16 cellular contexts compared by ENCODE assay signal in genomic region chr18:23129355-23130002, GRCh38. TPM values are rescaled to one million over a fixed set of nuclear protein-coding genes. Genes with fewer than 3 reads are reported as not detected.
DNase-seq lines count a peak whose midpoint lies in the region; ATAC-seq and TF ChIP-seq lines count a peak whose summit lies in the region.
"Had no signal": no experiment of that assay in that cellular context is flagged by ENCODE, and none has a peak within 500 bp of the region (broad histone marks: within the 10 kb centered on the region; RNA-seq: fewer than 3 reads in every experiment).

No MANE protein-coding gene starts in this region.

- peaks cover 25% of the 10 kb centered on the region for H3K27me3 Mint-ChIP-seq in dendritic cell treated with granulocyte-macrophage colony-stimulating factor and Interleukin-4, amounts not matched to agents 40 ng/mL and 50 ng/mL, for 4 days

- H3K4me2 ChIP-seq in mesenchymal stem cell (ENCODE audit: low read length, poor library complexity, severe bottlenecking) (no peak overlapping the region), hepatocyte (no peak overlapping the region)

- intact Hi-C loops in right cardiac atrium (cut with DNase I) = loop anchor here in 2 of 4 donors (5.0 to 10.0 kb wide), 5 partner anchors 75 to 283 kb away; no protein-coding TSS in a partner anchor
- intact Hi-C loops in dendritic cell treated with granulocyte-macrophage colony-stimulating factor and Interleukin-4, amounts not matched to agents 40 ng/mL and 50 ng/mL, for 4 days (cut with micrococcal nuclease) = loop anchor here (5.0 to 10.0 kb wide), 3 partner anchors 113 to 283 kb away; no protein-coding TSS in a partner anchor

- no peaks in the 10 kb centered on the region for H3K79me1 ChIP-seq in mesenchymal stem cell (replicated peaks; ENCODE audit: low read length, poor library complexity, severe bottlenecking)

- 70% methylated on average over 8 of the region's 8 CpGs for WGBS in right cardiac atrium
- 92% methylated on average over 5 of the region's 8 CpGs for WGBS in mesenchymal stem cell
- WGBS in hepatocyte (ENCODE audit: low lambda C conversion rate, missing lambda C conversion rate) = 79% methylated on average over 7 of the region's 8 CpGs

- H3K27me3 ChIP-seq in right cardiac atrium (ENCODE audit: control insufficient read depth, insufficient read depth) (no peaks in the 10 kb centered on the region), right atrium auricular region (no peaks in the 10 kb centered on the region), mesenchymal stem cell (ENCODE audit: control insufficient read depth in 1 of 2, insufficient read depth in 1 of 2, low read length in 2 of 2) (no peaks in the 10 kb centered on the region), subcutaneous abdominal adipose tissue (ENCODE audit: control insufficient read depth in 5 of 5, insufficient read depth in 4 of 5, low read length in 5 of 5) (no peaks in the 10 kb centered on the region), SJCRH30 (no peaks in the 10 kb centered on the region), hepatocyte (no peaks in the 10 kb centered on the region)

- H3K4me3 Mint-ChIP-seq in dendritic cell treated with granulocyte-macrophage colony-stimulating factor and Interleukin-4, amounts not matched to agents 40 ng/mL and 50 ng/mL, for 4 days = no peak overlapping the region
- H3K4me3 Mint-ChIP-seq: B cell; CD4-positive, alpha-beta T cell had no signal

- H3K4me1 ChIP-seq in right cardiac atrium (ENCODE audit: control insufficient read depth, insufficient read depth, low read length) (peaks cover 2% of the 10 kb centered on the region), right atrium auricular region (peaks cover 0 to 3% of the 10 kb centered on the region in 2 donors), mesenchymal stem cell (ENCODE audit: control insufficient read depth, insufficient read depth, low read depth, low read length) (peaks cover 6% of the 10 kb centered on the region), subcutaneous abdominal adipose tissue (ENCODE audit: control insufficient read depth in 5 of 5, insufficient read depth in 5 of 5, low read length in 5 of 5) (peaks cover 1 to 35% (median 30%) of the 10 kb centered on the region in 5 donors), SJCRH30 (peaks cover 8% of the 10 kb centered on the region), hepatocyte (ENCODE audit: insufficient read depth) (peaks cover 18% of the 10 kb centered on the region)

- H3K27ac Mint-ChIP-seq in dendritic cell treated with granulocyte-macrophage colony-stimulating factor and Interleukin-4, amounts not matched to agents 40 ng/mL and 50 ng/mL, for 4 days = peak overlapping the region; percentile 69
- H3K27ac Mint-ChIP-seq: B cell; CD4-positive, alpha-beta T cell had no signal

- H3K4me1 Mint-ChIP-seq in dendritic cell treated with granulocyte-macrophage colony-stimulating factor and Interleukin-4, amounts not matched to agents 40 ng/mL and 50 ng/mL, for 4 days (ENCODE audit: low read depth) = peaks cover 38% of the 10 kb centered on the region

- peak overlapping the region in 1 of 2 experiments; percentile 49 for H2BK12ac ChIP-seq in mesenchymal stem cell (ENCODE audit: low read length in 2 of 2)

- H3K23ac ChIP-seq in mesenchymal stem cell (ENCODE audit: low read length in 2 of 2) = no peak overlapping the region

- H2BK5ac ChIP-seq in mesenchymal stem cell (ENCODE audit: low read depth, low read length, poor library complexity, severe bottlenecking) = no peak overlapping the region

- H2BK120ac ChIP-seq in mesenchymal stem cell (ENCODE audit: low read depth, low read length) = no peak overlapping the region

- no peak overlapping the region for H3K4ac ChIP-seq in mesenchymal stem cell (ENCODE audit: low read depth in 1 of 2, low read length in 2 of 2)

- H3K9me3 ChIP-seq in right cardiac atrium (ENCODE audit: control insufficient read depth, low read length) = no peaks in the 10 kb centered on the region
- H3K9me3 ChIP-seq in right atrium auricular region = no peaks in the 10 kb centered on the region
- H3K9me3 ChIP-seq in mesenchymal stem cell (ENCODE audit: control insufficient read depth, low read length) = no peaks in the 10 kb centered on the region
- no peaks in the 10 kb centered on the region for H3K9me3 ChIP-seq in subcutaneous abdominal adipose tissue (ENCODE audit: control insufficient read depth in 5 of 5, low read length in 5 of 5)
- H3K9me3 ChIP-seq in SJCRH30 (replicated peaks) = no peaks in the 10 kb centered on the region
- H3K9me3 ChIP-seq in hepatocyte (ENCODE audit: low read depth) = no peaks in the 10 kb centered on the region

- no peak overlapping the region for H2BK15ac ChIP-seq in mesenchymal stem cell (ENCODE audit: low read depth, poor library complexity, severe bottlenecking)

- ATAC-seq in right cardiac atrium = peak in 1 of 2 donors; percentile 7

- no peaks in the 10 kb centered on the region for H3K36me3 Mint-ChIP-seq in dendritic cell treated with granulocyte-macrophage colony-stimulating factor and Interleukin-4, amounts not matched to agents 40 ng/mL and 50 ng/mL, for 4 days (ENCODE audit: low read depth)

- H3K79me2 ChIP-seq in hepatocyte = no peaks in the 10 kb centered on the region

- H3K27ac ChIP-seq in right cardiac atrium (ENCODE audit: low read length) = peak overlapping the region; percentile 75
- no peak overlapping the region for H3K27ac ChIP-seq in right atrium auricular region
- H3K27ac ChIP-seq in mesenchymal stem cell (ENCODE audit: low read length, poor library complexity, severe bottlenecking) = no peak overlapping the region
- peak overlapping the region; percentile 11 for H3K27ac ChIP-seq in subcutaneous abdominal adipose tissue (ENCODE audit: low read depth, low read length)
- no peak overlapping the region for H3K27ac ChIP-seq in SJCRH30
- H3K27ac ChIP-seq in hepatocyte = no peak overlapping the region
- H3K27ac ChIP-seq: GM23248 had no signal

- TF ChIP-seq CTCF in right atrium auricular region (IDR thresholded peaks at IDR 0.05) (no peak), hepatocyte (IDR thresholded peaks at IDR 0.05; ENCODE audit: poor library complexity) (no peak)

- no peaks in the 10 kb centered on the region for H4K20me1 ChIP-seq in hepatocyte (ENCODE audit: insufficient read depth, poor library complexity, severe bottlenecking)

- no peak overlapping the region for H4K8ac ChIP-seq in mesenchymal stem cell (ENCODE audit: low read length)

- H2AFZ ChIP-seq in mesenchymal stem cell (ENCODE audit: low read depth, low read length) (no peak overlapping the region), hepatocyte (no peak overlapping the region)
- H2AFZ ChIP-seq: GM23248 had no signal

- no peaks in the 10 kb centered on the region for H3K9me2 ChIP-seq in hepatocyte (replicated peaks; ENCODE audit: insufficient read depth)

- no peaks in the 10 kb centered on the region for H3K9me3 Mint-ChIP-seq in dendritic cell treated with granulocyte-macrophage colony-stimulating factor and Interleukin-4, amounts not matched to agents 40 ng/mL and 50 ng/mL, for 4 days
- H3K9me3 Mint-ChIP-seq: CD4-positive, alpha-beta T cell had no signal

- H2AK5ac ChIP-seq in mesenchymal stem cell (ENCODE audit: low read length, severe bottlenecking) = peak overlapping the region; percentile 31

- H3K36me3 ChIP-seq in right atrium auricular region (no peaks in the 10 kb centered on the region), mesenchymal stem cell (ENCODE audit: control insufficient read depth in 1 of 2, insufficient read depth in 2 of 2, low read depth in 1 of 2, low read length in 2 of 2) (no peaks in the 10 kb centered on the region), subcutaneous abdominal adipose tissue (ENCODE audit: control insufficient read depth in 5 of 5, insufficient read depth in 5 of 5, low read length in 5 of 5) (no peaks in the 10 kb centered on the region), SJCRH30 (no peaks in the 10 kb centered on the region), hepatocyte (replicated peaks; ENCODE audit: insufficient read depth, low read depth) (no peaks in the 10 kb centered on the region)

- H3K18ac ChIP-seq in mesenchymal stem cell (ENCODE audit: low read depth in 1 of 2, low read length in 2 of 2) = no peak overlapping the region

- H3K14ac ChIP-seq in mesenchymal stem cell (ENCODE audit: low read length in 2 of 2) = no peak overlapping the region

- no peak overlapping the region for H3K4me3 ChIP-seq in right cardiac atrium (ENCODE audit: low read length)
- no peak overlapping the region for H3K4me3 ChIP-seq in right atrium auricular region
- H3K4me3 ChIP-seq in mesenchymal stem cell (ENCODE audit: insufficient read depth in 1 of 2, low read depth in 1 of 2, low read length in 2 of 2) = no peak overlapping the region
- no peak overlapping the region for H3K4me3 ChIP-seq in subcutaneous abdominal adipose tissue (ENCODE audit: low read depth in 1 of 5, low read length in 5 of 5)
- H3K4me3 ChIP-seq in SJCRH30 = no peak overlapping the region
- H3K4me3 ChIP-seq in hepatocyte = no peak overlapping the region
- H3K4me3 ChIP-seq: GM23248 had no signal

- H4K91ac ChIP-seq in mesenchymal stem cell (ENCODE audit: low read length) = no peak overlapping the region

- DNase-seq in right cardiac atrium = no peak
- DNase-seq in right atrium auricular region (ENCODE audit: low spot score) = no peak
- no peak for DNase-seq in mesenchymal stem cell
- no peak for DNase-seq in SJCRH30
- no peak for DNase-seq in stimulated activated CD4-positive, alpha-beta T cell treated with anti-CD3 and anti-CD28 coated beads, Interleukin-12 subunit alpha, Interleukin-12 subunit beta, amount 100 ng/mL, for 4 hours
- no peak for DNase-seq in hepatocyte (ENCODE audit: low spot score)
- DNase-seq: ACHN; C1 segment of cervical spinal cord; Calu3; CD4-positive, alpha-beta T cell; DMS 273 treated with DMSO at 0.1 percent for 48 hours; GM23248; H7 had no signal

- H3K9ac ChIP-seq in mesenchymal stem cell (ENCODE audit: low read length) (no peak overlapping the region), subcutaneous abdominal adipose tissue (ENCODE audit: low read length in 5 of 5) (no peak overlapping the region)
- H3K9ac ChIP-seq: GM23248 had no signal

RNA-seq across cellular contexts. Expression of gene CABLES1, which starts 5.8 kb away (rescaled TPM):
- 1 to 10 TPM; 3.5 to 5.6 (median 4.5) TPM for total RNA-seq in right cardiac atrium
- 3.2 TPM for polyA plus RNA-seq in right cardiac atrium
- total RNA-seq in right atrium auricular region = 1 to 10 TPM; 5.4 to 6.9 TPM
- polyA plus RNA-seq in mesenchymal stem cell (2013, experiment 1 of 2) = 8.1 TPM
- 8.9 TPM for polyA plus RNA-seq in mesenchymal stem cell (2013, experiment 2 of 2)
- total RNA-seq in SJCRH30 (2014; rRNA removed; shearing (Covaris generic)) = 21.9 and 22.8 TPM in 2 replicates
- 6.9 and 7.2 TPM in 2 replicates for total RNA-seq in hepatocyte
- polyA plus RNA-seq in hepatocyte = 10.8 TPM in 2 replicates
- total RNA-seq: CD4-positive, alpha-beta T cell had no signal

Comparison
In these comparisons a context has a peak if more than half of its experiments do, and no peak if none do; other contexts are left out.
1. H3K27ac ChIP-seq: peak in right cardiac atrium (single experiment) and subcutaneous abdominal adipose tissue (single experiment); none in right atrium auricular region (0 of 2), mesenchymal stem cell (single experiment), SJCRH30 (single experiment) and hepatocyte (single experiment).